16 cellular contexts compared by ENCODE assay signal in the genomic region with DNA sequence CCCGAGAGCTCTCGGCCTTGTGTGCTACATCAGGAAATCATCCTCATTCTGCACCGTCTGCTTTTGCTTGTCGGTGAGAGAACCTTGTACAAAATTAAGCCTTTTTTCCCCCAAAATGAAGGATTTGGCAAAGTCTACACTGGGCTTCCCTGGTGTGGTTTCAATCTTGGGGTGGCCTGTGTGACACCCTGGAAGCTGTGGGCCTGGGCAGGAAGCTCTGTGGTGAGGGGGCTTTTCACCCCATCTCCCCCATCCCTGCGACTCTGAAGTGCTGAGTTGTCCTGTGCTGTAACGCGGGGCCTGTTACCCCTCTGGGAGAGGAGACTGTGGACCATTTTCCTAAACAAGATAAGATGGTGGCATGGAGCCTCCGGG. TPM values are rescaled to one million over a fixed set of nuclear protein-coding genes. Genes with fewer than 3 reads are reported as not detected.
DNase-seq lines count a peak whose midpoint lies in the region; TF ChIP-seq lines count a peak whose summit lies in the region.
"Had no signal": no experiment of that assay in that cellular context is flagged by ENCODE, and none has a peak within 500 bp of the region (broad histone marks: within the 10 kb centered on the region; RNA-seq: fewer than 3 reads in every experiment).

No MANE protein-coding gene starts in this region.

- TF ChIP-seq CTCF in glutamatergic neuron (IDR thresholded peaks at IDR 0.05; ENCODE audit: partially characterized antibody, unreplicated experiment) (no peak), transverse colon (IDR thresholded peaks at IDR 0.05) (no peak)

- CTCF ChIA-PET in activated naive CD4-positive, alpha-beta T cell treated with anti-CD3 and anti-CD28 coated beads for 36 hours (lab: Charles Lee), result no interaction called here

- no peak for TF ChIP-seq EP300 in transverse colon (IDR thresholded peaks at IDR 0.05; ENCODE audit: low read depth)

- H3K4me3 ChIP-seq in SK-N-MC (no peak overlapping the region), transverse colon (no peak overlapping the region)
- H3K4me3 ChIP-seq: heart left ventricle had no signal

- peaks cover 3% of the 10 kb centered on the region for H3K9me3 Mint-ChIP-seq in activated naive CD4-positive, alpha-beta T cell treated with anti-CD3 and anti-CD28 coated beads for 36 hours
- H3K9me3 Mint-ChIP-seq in glutamatergic neuron (ENCODE audit: unreplicated experiment), result peaks cover 4% of the 10 kb centered on the region

- H3K27ac Mint-ChIP-seq in activated naive CD4-positive, alpha-beta T cell treated with anti-CD3 and anti-CD28 coated beads for 36 hours, result no peak overlapping the region
- no peak overlapping the region for H3K27ac Mint-ChIP-seq in glutamatergic neuron (ENCODE audit: unreplicated experiment)

- peaks cover 21% of the 10 kb centered on the region for H3K27me3 ChIP-seq in transverse colon

- peaks cover 3% of the 10 kb centered on the region; the same call in 1 of the 2 replicates for H3K9me3 ChIP-seq in SK-N-MC (ENCODE audit: low read depth, low read length)
- no peaks in the 10 kb centered on the region for H3K9me3 ChIP-seq in transverse colon

- H3K27ac ChIP-seq in SK-N-MC (peak overlapping the region; percentile 36; the same call in 1 of the 2 replicates), transverse colon (no peak overlapping the region)
- H3K27ac ChIP-seq: heart left ventricle, WERI-Rb-1 had no signal

- peaks cover 37% of the 10 kb centered on the region for H3K36me3 ChIP-seq in SK-N-MC (ENCODE audit: insufficient read depth, low read length)
- no peaks in the 10 kb centered on the region for H3K36me3 ChIP-seq in transverse colon
- H3K36me3 ChIP-seq: heart left ventricle, WERI-Rb-1 had no signal

- peaks cover 0 to 13% (median 6%) of the 10 kb centered on the region in 4 donors for H3K4me1 ChIP-seq in transverse colon

- H3K36me3 Mint-ChIP-seq in activated naive CD4-positive, alpha-beta T cell treated with anti-CD3 and anti-CD28 coated beads for 36 hours (ENCODE audit: low read depth), result peaks cover 4% of the 10 kb centered on the region
- peaks cover 2% of the 10 kb centered on the region for H3K36me3 Mint-ChIP-seq in glutamatergic neuron (ENCODE audit: unreplicated experiment)

- no peak overlapping the region for H3K4me3 Mint-ChIP-seq in activated naive CD4-positive, alpha-beta T cell treated with anti-CD3 and anti-CD28 coated beads for 36 hours
- no peak overlapping the region for H3K4me3 Mint-ChIP-seq in glutamatergic neuron (ENCODE audit: unreplicated experiment)

- peaks cover 46% of the 10 kb centered on the region for H3K4me1 Mint-ChIP-seq in activated naive CD4-positive, alpha-beta T cell treated with anti-CD3 and anti-CD28 coated beads for 36 hours (ENCODE audit: low read depth)
- H3K4me1 Mint-ChIP-seq in glutamatergic neuron (ENCODE audit: low read depth, unreplicated experiment), result peaks cover 4% of the 10 kb centered on the region

- 92 to 100% methylated on average over 1 to 8 of the region's 8 CpGs for WGBS in transverse colon (ENCODE audit: low coverage in 1 of 2), 2 donors

- no peak overlapping the region for H3K9ac ChIP-seq in SK-N-MC (ENCODE audit: insufficient read length)

- peaks cover 5% of the 10 kb centered on the region for H3K27me3 Mint-ChIP-seq in activated naive CD4-positive, alpha-beta T cell treated with anti-CD3 and anti-CD28 coated beads for 36 hours (ENCODE audit: low read depth)
- peaks cover 14% of the 10 kb centered on the region for H3K27me3 Mint-ChIP-seq in glutamatergic neuron (ENCODE audit: unreplicated experiment)

- TF ChIP-seq POLR2A in transverse colon (IDR thresholded peaks at IDR 0.05), result no peak

- in situ Hi-C loops in transverse colon (cut with MboI; ENCODE audit: low pct_ligation_motif_present in 1 of 4, low pct_unique_long_range_greater_than_20kb in 1 of 4, low sequenced_read_pairs in 3 of 4), result no loop called here

- intact Hi-C loops in activated naive CD4-positive, alpha-beta T cell treated with anti-CD3 and anti-CD28 coated beads for 36 hours (cut with micrococcal nuclease), result no loop called here
- intact Hi-C loops in transverse colon (cut with DNase I; ENCODE audit: low total_unique reads), result no loop called here

- DNase-seq in activated naive CD4-positive, alpha-beta T cell treated with anti-CD3 and anti-CD28 coated beads for 36 hours, result peak; percentile 2
- no peak for DNase-seq in activated naive CD4-positive, alpha-beta T cell (lab: John Stamatoyannopoulos, UW)
- no peak for DNase-seq in SK-N-MC (ENCODE audit: low read depth, low spot score)
- DNase-seq in glutamatergic neuron, result peak; percentile 1
- DNase-seq in transverse colon, result peak; percentile 2
- no peak for DNase-seq in NCI-H1105 treated with DMSO at 0.1 percent for 48 hours (lab: John Stamatoyannopoulos, UW)
- no peak for DNase-seq in dermis blood vessel endothelial cell
- DNase-seq in UCSD-AML1 (lab: John Stamatoyannopoulos, UW; ENCODE audit: unreplicated experiment), result no peak
- DNase-seq: central memory CD4-positive, alpha-beta T cell; effector CD8-positive, alpha-beta T cell; mesendoderm; NCI-H1694; NCI-H226; RPMI8226; WERI-Rb-1 had no signal

RNA-seq across cellular contexts. Expression of a gene that starts 55.4 kb away (rescaled TPM):
- 1 to 10 TPM; 4.1 to 5.5 TPM for total RNA-seq in activated naive CD4-positive, alpha-beta T cell treated with anti-CD3 and anti-CD28 coated beads for 36 hours
- total RNA-seq in glutamatergic neuron (ENCODE audit: unreplicated experiment) (2.0 TPM), transverse colon (1 to 10 TPM; 1.3 to 8.8 (median 1.5) TPM), dermis blood vessel endothelial cell (7.4 and 13.4 TPM in 2 replicates)

Comparison
In these comparisons a context has a peak if more than half of its experiments do, and no peak if none do; other contexts are left out.
1. DNase-seq: peak in activated naive CD4-positive, alpha-beta T cell treated with anti-CD3 and anti-CD28 coated beads for 36 hours (single experiment), glutamatergic neuron (single experiment) and transverse colon (single experiment); none in activated naive CD4-positive, alpha-beta T cell (0 of 4), SK-N-MC (single experiment), NCI-H1105 treated with DMSO at 0.1 percent for 48 hours (single experiment), dermis blood vessel endothelial cell (single experiment) and UCSD-AML1 (single experiment).